Comparison of ENCODE assay signal across 1 cellular context in genomic region chr13:111337741-111338140, GRCh38.
TF ChIP-seq lines count a peak whose summit lies in the region.

No MANE protein-coding gene starts in this region.

TF ChIP-seq in IMR-90, 13 proteins besides CTCF, POLR2A, EP300 and RAD21:
- no peak for TF ChIP-seq RCOR1 (IDR thresholded peaks at IDR 0.05; ENCODE audit: insufficient replicate concordance, low read length)
- TF ChIP-seq CHD1 (IDR thresholded peaks at IDR 0.05; ENCODE audit: low read depth, low read length) = no peak
- no peak for TF ChIP-seq MXI1 (IDR thresholded peaks at IDR 0.05; ENCODE audit: borderline replicate concordance, low read depth, low read length)
- no peak for TF ChIP-seq MAZ (IDR thresholded peaks at IDR 0.05; ENCODE audit: borderline replicate concordance, low read depth, low read length)
- no peak for TF ChIP-seq SMC3 (IDR thresholded peaks at IDR 0.05; ENCODE audit: low read depth, low read length)
- no peak for TF ChIP-seq NFE2L2 (IDR thresholded peaks at IDR 0.05; ENCODE audit: low read depth, low read length)
- TF ChIP-seq CEBPB (IDR thresholded peaks at IDR 0.05; ENCODE audit: low read depth, low read length) = no peak
- no peak for TF ChIP-seq USF2 (IDR thresholded peaks at IDR 0.05; ENCODE audit: low read depth, low read length)
- no peak for TF ChIP-seq RFX5 (IDR thresholded peaks at IDR 0.05; ENCODE audit: low read depth, low read length)
TF ChIP-seq in IMR-90: peak in this region for 0.
